ENCODE assay signal across 7 cellular contexts in the genomic region with DNA sequence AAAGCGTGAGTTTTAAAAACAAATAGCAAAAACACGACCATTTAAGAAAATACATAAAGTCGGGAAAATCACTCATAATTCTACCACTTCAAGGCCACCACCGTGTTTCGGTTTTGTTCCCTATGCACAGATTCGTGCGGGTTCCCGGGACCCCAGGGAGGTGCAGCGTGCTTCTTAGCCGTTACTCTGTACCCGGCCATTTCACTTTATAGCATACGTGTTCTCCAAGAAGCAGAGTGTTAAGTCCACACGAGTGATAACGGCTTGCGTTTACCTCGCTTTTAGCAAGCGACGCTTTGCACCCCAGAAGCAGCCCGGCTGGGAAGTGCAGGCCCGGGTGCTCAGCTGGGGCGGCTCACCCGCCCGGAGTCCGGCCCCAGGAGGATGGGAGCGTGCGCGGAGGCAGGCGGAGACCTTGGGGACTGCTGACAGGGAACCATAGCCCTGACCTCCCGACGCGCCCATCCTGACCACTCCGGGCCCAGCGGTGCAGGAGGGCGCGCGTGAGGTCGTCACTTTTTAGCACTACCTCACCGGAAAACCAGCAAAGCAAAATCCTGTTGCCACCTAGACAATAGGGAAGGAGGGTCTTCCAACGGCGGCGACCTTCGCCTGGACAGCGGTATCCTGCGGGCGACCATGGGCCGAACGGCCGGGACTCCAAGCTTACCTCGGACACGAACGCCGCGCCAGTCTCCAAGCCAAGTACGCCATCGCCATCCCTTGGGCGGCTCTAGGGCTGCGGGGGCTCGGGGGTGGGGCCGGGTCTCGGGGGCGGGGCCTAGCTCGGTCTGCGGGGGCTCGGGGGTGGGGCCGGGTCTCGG.
DNase-seq lines count a peak whose midpoint lies in the region; ATAC-seq and TF ChIP-seq lines count a peak whose summit lies in the region.

A gene with protein sequence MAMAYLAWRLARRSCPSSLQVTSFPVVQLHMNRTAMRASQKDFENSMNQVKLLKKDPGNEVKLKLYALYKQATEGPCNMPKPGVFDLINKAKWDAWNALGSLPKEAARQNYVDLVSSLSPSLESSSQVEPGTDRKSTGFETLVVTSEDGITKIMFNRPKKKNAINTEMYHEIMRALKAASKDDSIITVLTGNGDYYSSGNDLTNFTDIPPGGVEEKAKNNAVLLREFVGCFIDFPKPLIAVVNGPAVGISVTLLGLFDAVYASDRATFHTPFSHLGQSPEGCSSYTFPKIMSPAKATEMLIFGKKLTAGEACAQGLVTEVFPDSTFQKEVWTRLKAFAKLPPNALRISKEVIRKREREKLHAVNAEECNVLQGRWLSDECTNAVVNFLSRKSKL (minus strand): TSS at position 735 of the 824 bp plus-strand sequence. CDS start 15 bp downstream, at position 720.

- no peak for TF ChIP-seq CTCF in WI38 (IDR thresholded peaks at IDR 0.05; ENCODE audit: low read depth, low read length)

- H3K4me3 ChIP-seq in WI38 (ENCODE audit: low read depth, low read length) = peak within 1 kb of the TSS; percentile 79

- ATAC-seq in GM18502 (IDR thresholded peaks at IDR 0.05; ENCODE audit: poor library complexity, unreplicated experiment) = peak; percentile 48
- ATAC-seq in HG02678 (IDR thresholded peaks at IDR 0.05; ENCODE audit: unreplicated experiment) = peak; percentile 42

- DNase-seq in NCI-H1105 treated with DMSO at 0.1 percent for 48 hours (lab: John Stamatoyannopoulos, UW) = peak; percentile 82
- DNase-seq in dedifferentiated amniotic fluid mesenchymal stem cell (ENCODE audit: extremely low spot score) = peak; percentile 29
- DNase-seq in left kidney (ENCODE audit: low read depth, low spot score) = peak; percentile 87
- peak; percentile 3 for DNase-seq in stimulated activated CD4-positive, alpha-beta T cell treated with anti-CD3 and anti-CD28 coated beads, Interleukin-2, amount 100 ng/mL, for 4 hours (ENCODE audit: low read depth)

Comparison
In these comparisons a context has a peak if more than half of its experiments do, and no peak if none do; other contexts are left out.
1. Peak in every context shown above with its lines: DNase-seq, ATAC-seq and H3K4me3 ChIP-seq.
2. DNase-seq: peak in every context shown above with its lines; median percentile 87 in left kidney; 82 in NCI-H1105 treated with DMSO at 0.1 percent for 48 hours; 29 in dedifferentiated amniotic fluid mesenchymal stem cell; 3 in stimulated activated CD4-positive, alpha-beta T cell treated with anti-CD3 and anti-CD28 coated beads, Interleukin-2, amount 100 ng/mL, for 4 hours.